37 cellular contexts compared by ENCODE assay signal in the genomic region with DNA sequence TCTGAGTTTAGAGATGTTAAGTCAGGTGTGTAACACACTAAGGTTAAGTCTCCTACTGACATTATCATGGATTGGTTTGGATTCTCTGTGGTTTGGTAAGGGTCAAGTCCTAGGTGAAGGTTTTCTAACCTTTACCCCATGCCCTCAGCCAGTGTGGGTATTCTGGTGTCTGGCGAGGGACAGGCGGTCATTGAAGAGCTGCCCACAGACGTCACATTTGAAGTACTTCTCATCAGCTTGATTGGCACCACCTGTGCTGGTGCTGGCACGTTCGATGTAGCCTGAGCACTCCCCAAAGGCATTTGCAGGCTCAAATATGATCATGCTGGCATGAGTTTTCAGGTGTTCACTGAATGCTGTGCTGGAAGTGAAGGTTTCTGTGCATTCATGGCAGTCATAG. TPM values are rescaled to one million over a fixed set of nuclear protein-coding genes. Genes with fewer than 3 reads are reported as not detected.
"Had no signal": no experiment of that assay in that cellular context is flagged by ENCODE, and none has a peak within 500 bp of the region (broad histone marks: within the 10 kb centered on the region; RNA-seq: fewer than 3 reads in every experiment).

No MANE protein-coding gene starts in this region.

- H3K27me3 ChIP-seq: adrenal gland, ascending aorta, body of pancreas, brain microvascular endothelial cell, breast epithelium, cardiac muscle cell had no signal

- H3K36me3 ChIP-seq: brain microvascular endothelial cell, breast epithelium, cardiac muscle cell had no signal

- DNase-seq: activated effector memory CD4-positive, alpha-beta T cell treated with anti-CD3 and anti-CD28 coated beads, Interleukin-2, amount 50 U/mL, for 16 hours; activated effector memory CD4-positive, alpha-beta T cell treated with Interleukin-2 at 50 U/mL for 16 hours; activated gamma-delta T cell; activated gamma-delta T cell treated with Interleukin-2 at 50 U/mL for 16 hours; activated naive CD4-positive, alpha-beta T cell; activated naive CD4-positive, alpha-beta T cell treated with anti-CD3 and anti-CD28 coated beads for 36 hours; activated naive CD4-positive, alpha-beta T cell treated with anti-CD3 and anti-CD28 coated beads, Interleukin-2, amount 10 ng/mL, durations not matched to agents 7 days and 5 days; activated naive CD4-positive, alpha-beta T cell treated with anti-CD3 and anti-CD28 coated beads, Interleukin-2, amount 50 U/mL, for 16 hours; activated naive CD4-positive, alpha-beta T cell treated with Interleukin-2 at 50 U/mL for 16 hours; activated naive CD8-positive, alpha-beta T cell treated with anti-CD3 and anti-CD28 coated beads for 36 hours; activated naive CD8-positive, alpha-beta T cell treated with anti-CD3 and anti-CD28 coated beads, Interleukin-2, amount 10 ng/mL, durations not matched to agents 7 days and 5 days; activated naive CD8-positive, alpha-beta T cell treated with anti-CD3 and anti-CD28 coated beads, Interleukin-2, amount 50 U/mL, for 24 hours; activated T-cell treated with anti-CD3 and anti-CD28 coated beads, Interleukin-2, amount 50 U/mL, for 24 hours; activated T-cell treated with anti-CD3 and anti-CD28 coated beads, Interleukin-2, amount 50 U/mL, for 4 hours; activated T-cell treated with anti-CD3 and anti-CD28 coated beads, Interleukin-2, amount 50 U/mL, for 48 hours; activated T-cell treated with anti-CD3 and anti-CD28 coated beads, Interleukin-2, amount 50 U/mL, for 72 hours; adrenal gland; amniotic stem cell; amygdala; anterior cingulate cortex; aorta; body of pancreas; brain microvascular endothelial cell; caudate nucleus; central memory CD4-positive, alpha-beta T cell; cerebellar nuclear complex had no signal

- H3K27ac ChIP-seq: adrenal gland, ascending aorta, body of pancreas, brain microvascular endothelial cell, breast epithelium, cardiac muscle cell had no signal

- H3K4me3 ChIP-seq: adrenal gland, ascending aorta, body of pancreas, breast epithelium, cardiac muscle cell had no signal

- H3K4me1 ChIP-seq: adrenal gland, ascending aorta, body of pancreas, breast epithelium had no signal

- FAIRE-seq: astrocyte, bronchial epithelial cell had no signal

- H3K9me3 ChIP-seq: adrenal gland, ascending aorta, body of pancreas, breast epithelium had no signal

- ATAC-seq: activated naive CD4-positive, alpha-beta T cell treated with anti-CD3 and anti-CD28 coated beads, Interleukin-2, amount 50 U/mL, for 72 hours; activated naive CD8-positive, alpha-beta T cell treated with anti-CD3 and anti-CD28 coated beads, Interleukin-2, amount 50 U/mL, for 24 hours; activated T-cell treated with anti-CD3 and anti-CD28 coated beads, Interleukin-2, amount 50 U/mL, for 4 hours; activated T-cell treated with anti-CD3 and anti-CD28 coated beads, Interleukin-2, amount 50 U/mL, for 72 hours; activated T-helper 17 cell treated with anti-CD3 and anti-CD28 coated beads, Interleukin-2, amount 50 U/mL, for 72 hours; body of pancreas had no signal

RNA-seq across cellular contexts. Expression of gene PEG3, which starts 27.0 kb away (rescaled TPM):
- total RNA-seq: activated naive CD4-positive, alpha-beta T cell treated with anti-CD3 and anti-CD28 coated beads for 36 hours; activated naive CD4-positive, alpha-beta T cell treated with anti-CD3 and anti-CD28 coated beads, Interleukin-2, amount 50 U/mL, for 72 hours; activated T-helper 1 cell treated with anti-CD3 and anti-CD28 coated beads, Interleukin-12 subunit alpha, Interleukin-12 subunit beta, Interleukin-2, Interleukin-4 antibody, amounts not matched to agents 30 ng/mL and 10 ng/mL and 1 ng/mL, durations not matched to agents 14 hours and 24 hours and 36 hours; activated T-helper 2 cell treated with anti-CD3 and anti-CD28 coated beads, Interferon-gamma antibody, Interleukin-2, Interleukin-4, amounts not matched to agents 10 μg/mL and 5 μg/mL and 100 μg/mL, durations not matched to agents 14 hours and 24 hours and 36 hours; astrocyte; cardiac muscle cell; chondrocyte had no signal
- polyA plus RNA-seq: cardiac muscle cell had no signal

RNA-seq across cellular contexts. Expression of gene ZIM2, which starts 27.0 kb away (rescaled TPM):
- total RNA-seq: activated naive CD4-positive, alpha-beta T cell treated with anti-CD3 and anti-CD28 coated beads for 36 hours; activated naive CD4-positive, alpha-beta T cell treated with anti-CD3 and anti-CD28 coated beads, Interleukin-2, amount 50 U/mL, for 72 hours; activated naive CD8-positive, alpha-beta T cell treated with anti-CD3 and anti-CD28 coated beads for 36 hours; activated naive CD8-positive, alpha-beta T cell treated with anti-CD3 and anti-CD28 coated beads, Interleukin-2, amount 10 ng/mL, durations not matched to agents 7 days and 5 days; activated T-cell treated with anti-CD3 and anti-CD28 coated beads, Interleukin-2, amount 50 U/mL, for 4 hours; activated T-cell treated with anti-CD3 and anti-CD28 coated beads, Interleukin-2, amount 50 U/mL, for 72 hours; activated T-helper 1 cell treated with anti-CD3 and anti-CD28 coated beads, Interleukin-12 subunit alpha, Interleukin-12 subunit beta, Interleukin-2, Interleukin-4 antibody, amounts not matched to agents 30 ng/mL and 10 ng/mL and 1 ng/mL, durations not matched to agents 14 hours and 24 hours and 36 hours; activated T-helper 17 cell treated with anti-CD3 and anti-CD28 coated beads, Interleukin-2, amount 50 U/mL, for 72 hours; activated T-helper 2 cell treated with anti-CD3 and anti-CD28 coated beads, Interferon-gamma antibody, Interleukin-2, Interleukin-4, amounts not matched to agents 10 μg/mL and 5 μg/mL and 100 μg/mL, durations not matched to agents 14 hours and 24 hours and 36 hours; ascending aorta; astrocyte; bronchial epithelial cell; cardiac muscle cell; cardiac septum; chondrocyte had no signal
- polyA plus RNA-seq: aorta, cardiac muscle cell had no signal
